Comparison of ENCODE assay signal across 11 cellular contexts in the genomic region with DNA sequence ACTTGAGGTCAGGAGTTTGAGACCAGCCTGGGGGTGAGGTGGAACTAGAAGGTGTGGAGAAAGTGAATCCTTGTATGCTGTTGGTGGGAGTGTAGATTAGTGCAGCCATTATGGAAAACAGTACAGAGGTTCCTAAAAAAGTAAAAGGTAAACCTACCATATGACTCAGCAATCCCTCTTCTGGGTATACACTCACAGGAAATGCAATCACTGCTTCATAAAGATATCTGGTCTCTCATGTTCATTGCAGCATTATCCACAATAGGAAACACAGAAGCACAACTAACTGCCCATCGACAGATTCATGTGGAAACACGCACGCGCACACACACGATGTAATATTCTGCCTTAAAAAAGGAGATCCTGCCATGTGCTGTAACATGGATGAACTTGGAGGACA.
"Had no signal": no experiment of that assay in that cellular context is flagged by ENCODE, and none has a peak within 500 bp of the region (broad histone marks: within the 10 kb centered on the region; RNA-seq: fewer than 3 reads in every experiment).

No MANE protein-coding gene starts in this region.

- H3K27ac Mint-ChIP-seq: nephron progenitor cell; stimulated activated memory B cell treated with anti-CD40 and anti-IgM and Interleukin-4, amounts not matched to agents 10 μg/mL and 1 μg/mL and 100 μg/mL, for 72 hours had no signal

- H3K36me3 ChIP-seq: ascending aorta had no signal

- H3K4me1 Mint-ChIP-seq: stimulated activated memory B cell treated with anti-CD40 and anti-IgM and Interleukin-4, amounts not matched to agents 10 μg/mL and 1 μg/mL and 100 μg/mL, for 72 hours had no signal

- H3K27me3 ChIP-seq: ascending aorta, dorsolateral prefrontal cortex, esophagus muscularis mucosa had no signal

- H3K27ac ChIP-seq: ascending aorta, dorsolateral prefrontal cortex, esophagus muscularis mucosa had no signal

- H3K4me3 Mint-ChIP-seq: nephron progenitor cell; stimulated activated memory B cell treated with anti-CD40 and anti-IgM and Interleukin-4, amounts not matched to agents 10 μg/mL and 1 μg/mL and 100 μg/mL, for 72 hours had no signal

- H3K4me3 ChIP-seq: ascending aorta, dorsolateral prefrontal cortex, esophagus muscularis mucosa had no signal

- ATAC-seq: stimulated activated memory B cell treated with anti-CD40 and anti-IgM and Interleukin-4, amounts not matched to agents 10 μg/mL and 1 μg/mL and 100 μg/mL, for 72 hours had no signal

- H3K9me3 ChIP-seq: ascending aorta, esophagus muscularis mucosa had no signal

- H3K9me3 Mint-ChIP-seq: nephron progenitor cell; stimulated activated memory B cell treated with anti-CD40 and anti-IgM and Interleukin-4, amounts not matched to agents 10 μg/mL and 1 μg/mL and 100 μg/mL, for 72 hours had no signal

- DNase-seq: activated CD4-positive, alpha-beta T cell treated with anti-CD3 and anti-CD28 coated beads, Interleukin-2, amount 50 U/mL, for 48 hours; activated CD4-positive, CD25-positive, alpha-beta regulatory T cell treated with anti-CD3 and anti-CD28 coated beads, Interleukin-2, amount 50 U/mL, for 72 hours; activated CD8-positive, alpha-beta memory T cell treated with anti-CD3 and anti-CD28 coated beads, Interleukin-2, amount 50 U/mL, for 4 hours; activated gamma-delta T cell treated with Interleukin-2 at 50 U/mL for 16 hours; dorsolateral prefrontal cortex; nephron progenitor cell; occipital lobe; stimulated activated CD4-positive, alpha-beta T cell treated with anti-CD3 and anti-CD28 coated beads, Interleukin-2, amount 100 ng/mL, for 48 hours had no signal
